In genomic region chr14:22588419-22589095, GRCh38 we compare ENCODE assay signal across 9 cellular contexts. TPM values are rescaled to one million over a fixed set of nuclear protein-coding genes. Genes with fewer than 3 reads are reported as not detected.
DNase-seq lines count a peak whose midpoint lies in the region; ATAC-seq and TF ChIP-seq lines count a peak whose summit lies in the region.
"Had no signal": no experiment of that assay in that cellular context is flagged by ENCODE, and none has a peak within 500 bp of the region (broad histone marks: within the 10 kb centered on the region; RNA-seq: fewer than 3 reads in every experiment).

No MANE protein-coding gene starts in this region.

- H3K27me3 ChIP-seq in KMS-11 (ENCODE audit: insufficient read depth, low read depth) (no peaks in the 10 kb centered on the region), neural cell (ENCODE audit: insufficient read depth, low read depth, low read length) (peaks cover under 1% of the 10 kb centered on the region)

- no peak overlapping the region for H3K4me3 ChIP-seq in KMS-11 (IDR thresholded peaks at IDR 0.05; ENCODE audit: insufficient read depth, low read depth, low read length)
- H3K4me3 ChIP-seq in coronary artery: peak overlapping the region; percentile 85
- peak overlapping the region; percentile 80 for H3K4me3 ChIP-seq in neural cell (ENCODE audit: low read length)

- peaks cover 5% of the 10 kb centered on the region for H3F3A ChIP-seq in neural cell (ENCODE audit: insufficient read depth, low read length, poor library complexity, severe bottlenecking)

- H3K4me1 Mint-ChIP-seq in CD14-positive monocyte: peaks cover 47% of the 10 kb centered on the region

- peaks cover 0 to 2% (median 0%) of the 10 kb centered on the region in 7 donors for H3K9me3 Mint-ChIP-seq in CD14-positive monocyte

- H3K4me1 ChIP-seq in KMS-11 (ENCODE audit: low read depth, poor library complexity, severe bottlenecking): peaks cover 73% of the 10 kb centered on the region

- H3K9me3 ChIP-seq in neural cell (ENCODE audit: low read length): no peaks in the 10 kb centered on the region

- TF ChIP-seq CTCF in CD14-positive monocyte (IDR thresholded peaks at IDR 0.05): no peak
- TF ChIP-seq CTCF in KMS-11 (conservative IDR thresholded peaks at IDR 0.05; ENCODE audit: low read depth, low read length): no peak
- no peak for TF ChIP-seq CTCF in coronary artery (IDR thresholded peaks at IDR 0.05)
- no peak for TF ChIP-seq CTCF in neural cell (IDR thresholded peaks at IDR 0.05; ENCODE audit: poor library complexity, severe bottlenecking)

- H2AFZ ChIP-seq in KMS-11 (ENCODE audit: low read depth) (peak overlapping the region; percentile 28; the same call in 1 of the 2 replicates), neural cell (ENCODE audit: low read depth, low read length) (peak overlapping the region; percentile 74)

- TF ChIP-seq RAD21 in neural cell (conservative IDR thresholded peaks at IDR 0.05): no peak

- H3K79me2 ChIP-seq in KMS-11 (ENCODE audit: insufficient read depth, low read depth): peaks cover 40% of the 10 kb centered on the region
- H3K79me2 ChIP-seq in neural cell (replicated peaks; ENCODE audit: insufficient read depth, low read length): peaks cover 44% of the 10 kb centered on the region

- H3K36me3 ChIP-seq in KMS-11 (ENCODE audit: insufficient read depth) (no peaks in the 10 kb centered on the region), neural cell (ENCODE audit: insufficient read depth, low read length) (no peaks in the 10 kb centered on the region)

- H3K27me3 Mint-ChIP-seq in CD14-positive monocyte (ENCODE audit: low read depth in 3 of 3): peaks cover 2 to 7% (median 2%) of the 10 kb centered on the region in 3 donors

- H3K27ac ChIP-seq in KMS-11 (peak overlapping the region; percentile 94), coronary artery (peak overlapping the region; percentile 93 to 96), neural cell (ENCODE audit: low read length) (peak overlapping the region; percentile 35)

- intact Hi-C loops in CD14-positive monocyte (cut with micrococcal nuclease): loop anchor here in 1 of 2 donors (10.0 kb wide), 1 partner anchor 716 kb away; the partner anchor contains the start of genes BCL2L2 and PPP1R3E

- TF ChIP-seq EP300 in neural cell (conservative IDR thresholded peaks at IDR 0.05; ENCODE audit: poor library complexity, severe bottlenecking): no peak

- DNase-seq in CD14-positive monocyte (ENCODE audit: low spot score) (no peak), coronary artery (ENCODE audit: low spot score) (no peak), occipital lobe (lab: John Stamatoyannopoulos, UW) (no peak), NCI-H187 treated with DMSO at 0.1 percent for 48 hours (lab: John Stamatoyannopoulos, UW) (no peak), NCI-H2107 treated with DMSO at 0.1 percent for 48 hours (lab: John Stamatoyannopoulos, UW; ENCODE audit: unreplicated experiment) (no peak)

- peaks cover 8 to 21% of the 10 kb centered on the region in 2 donors for H3K36me3 Mint-ChIP-seq in CD14-positive monocyte

- H3K4me2 ChIP-seq in KMS-11 (peak overlapping the region; percentile 52), neural cell (ENCODE audit: low read length) (peak overlapping the region; percentile 83)

- H3K27ac Mint-ChIP-seq in CD14-positive monocyte: peak overlapping the region; percentile 96 to 100 (median 99)

- no peak for ATAC-seq in HG03565 (IDR thresholded peaks at IDR 0.05; ENCODE audit: unreplicated experiment)

- no peaks in the 10 kb centered on the region for H3K9me2 ChIP-seq in neural cell (ENCODE audit: insufficient read depth, low read length)

- H3K9ac ChIP-seq in KMS-11 (peak overlapping the region; percentile 57), neural cell (ENCODE audit: low read length) (peak overlapping the region; percentile 69)

- H4K20me1 ChIP-seq in KMS-11 (ENCODE audit: insufficient read depth) (no peaks in the 10 kb centered on the region), neural cell (ENCODE audit: insufficient read depth) (no peaks in the 10 kb centered on the region)

- H3K4me3 Mint-ChIP-seq in CD14-positive monocyte: peak overlapping the region; percentile 95 to 98

TF ChIP-seq in neural cell, 6 proteins besides CTCF, POLR2A, EP300 and RAD21:
- TF ChIP-seq REST (IDR thresholded peaks at IDR 0.05; ENCODE audit: borderline replicate concordance) (no peak), TAF1 (IDR thresholded peaks at IDR 0.05; ENCODE audit: low read depth) (no peak), EZH2 (IDR thresholded peaks at IDR 0.05; ENCODE audit: borderline replicate concordance, insufficient read depth, low read length, poor library complexity, severe bottlenecking) (no peak), POLR2AphosphoS5 (IDR thresholded peaks at IDR 0.05) (no peak), MXI1 (conservative IDR thresholded peaks at IDR 0.05; ENCODE audit: poor library complexity, severe bottlenecking) (no peak), SMC3 (conservative IDR thresholded peaks at IDR 0.05; ENCODE audit: poor library complexity) (no peak)

RNA-seq across cellular contexts. Expression of gene DAD1, which starts 0.5 kb away (rescaled TPM):
- polyA plus RNA-seq in CD14-positive monocyte (100 to 1,000 TPM; 440 to 444 TPM), neural cell (297 and 369 TPM in 2 replicates)
- polyA minus RNA-seq in neural cell: 110 and 134 TPM in 2 replicates
- total RNA-seq in occipital lobe: 72.5 TPM

RNA-seq across cellular contexts. Expression of gene ABHD4, which starts 9.5 kb away (rescaled TPM):
- 10 to 100 TPM in 1 of 2 donors, 1 to 10 TPM in 1; 9.4 to 13.4 TPM for polyA plus RNA-seq in CD14-positive monocyte
- polyA plus RNA-seq in neural cell: 2.6 and 3.0 TPM in 2 replicates
- polyA minus RNA-seq in neural cell: 5.6 and 5.8 TPM in 2 replicates
- 3.4 TPM for total RNA-seq in occipital lobe

RNA-seq across cellular contexts. Expression of gene OR6J1, which starts 55.6 kb away (rescaled TPM):
- polyA plus RNA-seq in CD14-positive monocyte (not detected), neural cell (not detected in 2 replicates)
- polyA minus RNA-seq in neural cell: not detected in 2 replicates
- total RNA-seq in occipital lobe: not detected
- total RNA-seq: lung microvascular endothelial cell had no signal

Comparison
In these comparisons a context has a peak if more than half of its experiments do, and no peak if none do; other contexts are left out.
1. H3K27ac ChIP-seq: peak in every context shown above with its lines; median percentile 94 in coronary artery; 94 in KMS-11; 35 in neural cell.